ENCODE assay signal across 17 cellular contexts in genomic region chr2:5521462-5521861, GRCh38.
"Had no signal": no experiment of that assay in that cellular context is flagged by ENCODE, and none has a peak within 500 bp of the region (broad histone marks: within the 10 kb centered on the region; RNA-seq: fewer than 3 reads in every experiment).

No MANE protein-coding gene starts in this region.

- H3K9me3 Mint-ChIP-seq: activated naive CD8-positive, alpha-beta T cell treated with anti-CD3 and anti-CD28 coated beads for 36 hours; memory B cell; nephron had no signal

- H3K4me3 Mint-ChIP-seq: activated naive CD8-positive, alpha-beta T cell treated with anti-CD3 and anti-CD28 coated beads for 36 hours; central memory CD8-positive, alpha-beta T cell; memory B cell; nephron had no signal

- H3K27me3 ChIP-seq: body of pancreas, foreskin keratinocyte, left lung, tibial artery had no signal

- H3K9me3 ChIP-seq: body of pancreas, left lung, tibial artery had no signal

- H3K27me3 Mint-ChIP-seq: central memory CD8-positive, alpha-beta T cell; memory B cell had no signal

- H3K4me1 ChIP-seq: body of pancreas, foreskin keratinocyte, left lung, tibial artery had no signal

- H3K4me3 ChIP-seq: body of pancreas, coronary artery, left lung, tibial artery had no signal

- H3K36me3 ChIP-seq: left lung, tibial artery had no signal

- H3K27ac Mint-ChIP-seq: activated naive CD8-positive, alpha-beta T cell treated with anti-CD3 and anti-CD28 coated beads for 36 hours; memory B cell; nephron had no signal

- H3K27ac ChIP-seq: body of pancreas, coronary artery, foreskin keratinocyte, left lung, tibial artery had no signal

- H3K36me3 Mint-ChIP-seq: activated naive CD8-positive, alpha-beta T cell treated with anti-CD3 and anti-CD28 coated beads for 36 hours; memory B cell had no signal

- H3K4me1 Mint-ChIP-seq: activated naive CD8-positive, alpha-beta T cell treated with anti-CD3 and anti-CD28 coated beads for 36 hours; central memory CD8-positive, alpha-beta T cell; memory B cell; nephron had no signal

- DNase-seq: activated CD4-positive, alpha-beta T cell treated with anti-CD3 and anti-CD28 coated beads, Interleukin-2, amount 50 U/mL, for 1 hour; activated CD8-positive, alpha-beta memory T cell treated with anti-CD3 and anti-CD28 coated beads for 24 hours; activated naive CD8-positive, alpha-beta T cell treated with anti-CD3 and anti-CD28 coated beads for 36 hours; amygdala; body of pancreas; foreskin keratinocyte; glutamatergic neuron; left lung; stimulated activated CD4-positive, alpha-beta T cell treated with anti-CD3 and anti-CD28 coated beads, Interleukin-15, amount 100 ng/mL, for 24 hours; stimulated activated CD4-positive, alpha-beta T cell treated with anti-CD3 and anti-CD28 coated beads, Interleukin-4, amount 100 ng/mL, for 1 hour; stimulated activated naive CD4-positive, alpha-beta T cell; T-helper 2 cell; tibial artery had no signal

- ATAC-seq: body of pancreas, foreskin keratinocyte, left lung had no signal
